In genomic region chr2:176101216-176101845, GRCh38 we compare ENCODE assay signal across 17 cellular contexts. TPM values are rescaled to one million over a fixed set of nuclear protein-coding genes. Genes with fewer than 3 reads are reported as not detected.
DNase-seq lines count a peak whose midpoint lies in the region; ATAC-seq and TF ChIP-seq lines count a peak whose summit lies in the region.
"Had no signal": no experiment of that assay in that cellular context is flagged by ENCODE, and none has a peak within 500 bp of the region (broad histone marks: within the 10 kb centered on the region; RNA-seq: fewer than 3 reads in every experiment).

No MANE protein-coding gene starts in this region.

- no peaks in the 10 kb centered on the region for H3K9me2 ChIP-seq in GM23248 (ENCODE audit: insufficient read depth)

- in situ Hi-C loops in GM23248 (cut with MboI): loop anchor here (25.0 kb wide), 1 partner anchor 1636 kb away; no protein-coding TSS in a partner anchor

- H3K79me2 ChIP-seq in smooth muscle cell (ENCODE audit: low read depth) (peaks cover 9% of the 10 kb centered on the region), GM23248 (ENCODE audit: insufficient read depth) (peaks cover 46% of the 10 kb centered on the region)

- H3K36me3 ChIP-seq in HEK293 (ENCODE audit: control insufficient read depth in 2 of 2, insufficient read depth in 1 of 2, low read length in 2 of 2) (no peaks in the 10 kb centered on the region), iPS-15b (ENCODE audit: control insufficient read depth, insufficient read depth, low read length) (no peaks in the 10 kb centered on the region), smooth muscle cell (ENCODE audit: low read depth) (no peaks in the 10 kb centered on the region), GM23248 (ENCODE audit: low read depth) (no peaks in the 10 kb centered on the region)
- H3K36me3 ChIP-seq: BLaER1, HAP-1 had no signal

- no peak overlapping the region for H2AFZ ChIP-seq in smooth muscle cell (ENCODE audit: low read depth)
- H2AFZ ChIP-seq in GM23248: no peak overlapping the region

- peak overlapping the region; percentile 13; the same call in 1 of the 2 replicates for H3K27ac ChIP-seq in HEK293 (ENCODE audit: extremely low read depth, low read depth, low read length)
- H3K27ac ChIP-seq in smooth muscle cell (ENCODE audit: low read depth): no peak overlapping the region
- H3K27ac ChIP-seq in GM23248: no peak overlapping the region
- H3K27ac ChIP-seq: BLaER1, HL-60 had no signal

- H3F3A ChIP-seq in smooth muscle cell (ENCODE audit: low read depth) (peaks cover 3% of the 10 kb centered on the region), GM23248 (ENCODE audit: insufficient read depth) (peaks cover 30% of the 10 kb centered on the region)

- H3K9ac ChIP-seq in iPS-15b (ENCODE audit: low read depth, low read length) (no peak overlapping the region), smooth muscle cell (ENCODE audit: low read depth) (no peak overlapping the region), GM23248 (no peak overlapping the region)
- H3K9ac ChIP-seq: BLaER1 had no signal

- peaks cover 96% of the 10 kb centered on the region for H3K27me3 ChIP-seq in iPS-15b (ENCODE audit: control insufficient read depth, insufficient read depth, low read length)
- peaks cover 96% of the 10 kb centered on the region for H3K27me3 ChIP-seq in smooth muscle cell (ENCODE audit: low read depth)
- no peaks in the 10 kb centered on the region for H3K27me3 ChIP-seq in GM23248 (replicated peaks; ENCODE audit: insufficient read depth)

- ATAC-seq in GM21786 (IDR thresholded peaks at IDR 0.05; ENCODE audit: unreplicated experiment): no peak
- ATAC-seq in SK-N-SH treated with all-trans-retinoic acid at 6 μM for 48 hours: no peak

- TF ChIP-seq CTCF in HEK293 (tag by site-specific recombination; IDR thresholded peaks at IDR 0.05): no peak
- no peak for TF ChIP-seq CTCF in smooth muscle cell (IDR thresholded peaks at IDR 0.05; ENCODE audit: borderline replicate concordance, insufficient read depth, poor library complexity, severe bottlenecking)

- CTCF ChIA-PET in HEK293 (lab: Yijun Ruan, JAX): interaction anchor here (1.3 to 1.6 kb wide), 2 partner anchors 25 to 551 kb away, joined by 4 to 6 read pairs; no protein-coding TSS in a partner anchor

- H3K4me1 ChIP-seq in HEK293 (ENCODE audit: control insufficient read depth, insufficient read depth, low read length) (peaks cover 10% of the 10 kb centered on the region), iPS-15b (ENCODE audit: control insufficient read depth, insufficient read depth, low read length) (peaks cover 2% of the 10 kb centered on the region), smooth muscle cell (ENCODE audit: low read depth) (no peaks in the 10 kb centered on the region), GM23248 (ENCODE audit: insufficient read depth) (peaks cover 8% of the 10 kb centered on the region)

- H3K9me3 ChIP-seq in HEK293 (ENCODE audit: control insufficient read depth, insufficient read depth, low read depth, low read length) (no peaks in the 10 kb centered on the region), iPS-15b (ENCODE audit: control insufficient read depth, insufficient read depth, low read length) (no peaks in the 10 kb centered on the region), smooth muscle cell (replicated peaks; ENCODE audit: low read depth) (no peaks in the 10 kb centered on the region), GM23248 (ENCODE audit: low read depth) (no peaks in the 10 kb centered on the region)
- H3K9me3 ChIP-seq: HAP-1 had no signal

- H3K4me2 ChIP-seq in smooth muscle cell (no peak overlapping the region), GM23248 (ENCODE audit: unreplicated experiment) (no peak overlapping the region)
- H3K4me2 ChIP-seq: BLaER1 had no signal

- WGBS in smooth muscle cell (ENCODE audit: low lambda C conversion rate): 71% methylated on average over 2 of the region's 2 CpGs
- WGBS in GM23248 (ENCODE audit: low coverage in 1 of 2, low lambda C conversion rate in 2 of 2, missing lambda C conversion rate in 2 of 2), 2 experiments: 83 to 88% methylated on average over 2 of the region's 2 CpGs

- H3K4me3 ChIP-seq in HEK293 (ENCODE audit: low read depth, low read length) (no peak overlapping the region), iPS-15b (ENCODE audit: low read depth, low read length) (peak overlapping the region; percentile 27), smooth muscle cell (peak overlapping the region; percentile 58), GM23248 (no peak overlapping the region)
- H3K4me3 ChIP-seq: BLaER1, HAP-1 had no signal

- H4K20me1 ChIP-seq in smooth muscle cell (ENCODE audit: low read depth) (no peaks in the 10 kb centered on the region), GM23248 (ENCODE audit: insufficient read depth) (no peaks in the 10 kb centered on the region)

- POLR2A ChIA-PET in HEK293 (lab: Yijun Ruan, JAX): no interaction called here

- peak; percentile 34 for DNase-seq in NCI-H2196 treated with DMSO at 0.1 percent for 48 hours (lab: John Stamatoyannopoulos, UW; ENCODE audit: unreplicated experiment)
- DNase-seq in smooth muscle cell (lab: John Stamatoyannopoulos, UW; ENCODE audit: unreplicated experiment): no peak
- no peak for DNase-seq in GM23248
- DNase-seq: AML-193, DMS 273 treated with DMSO at 0.1 percent for 48 hours, EL, HFFc6 had no signal

TF ChIP-seq in HEK293, 187 proteins besides CTCF, POLR2A, EP300 and RAD21:
- peak; percentile 68 for TF ChIP-seq WT1 (tag by site-specific recombination; IDR thresholded peaks at IDR 0.05)
- TF ChIP-seq ZNF239 (tag by site-specific recombination; IDR thresholded peaks at IDR 0.05): no peak
- no peak for TF ChIP-seq ZNF335 (tag by site-specific recombination; conservative IDR thresholded peaks at IDR 0.05)

TF ChIP-seq in SK-N-SH treated with all-trans-retinoic acid at 6 μM for 48 hours, 23 proteins besides CTCF, POLR2A, EP300 and RAD21:
- no peak for TF ChIP-seq ZFP3 (CRISPR knock-in tag; IDR thresholded peaks at IDR 0.05)
- TF ChIP-seq ISL1 (CRISPR knock-in tag; IDR thresholded peaks at IDR 0.05): no peak
- no peak for TF ChIP-seq SNAI2 (CRISPR knock-in tag; IDR thresholded peaks at IDR 0.05)
- TF ChIP-seq TCF4 (CRISPR knock-in tag; IDR thresholded peaks at IDR 0.05; ENCODE audit: borderline replicate concordance): no peak
- TF ChIP-seq TOX (CRISPR knock-in tag; IDR thresholded peaks at IDR 0.05; ENCODE audit: borderline replicate concordance): no peak
- TF ChIP-seq PPARA (CRISPR knock-in tag; IDR thresholded peaks at IDR 0.05; ENCODE audit: borderline replicate concordance): no peak
- TF ChIP-seq OSR1 (CRISPR knock-in tag; IDR thresholded peaks at IDR 0.05): no peak
- TF ChIP-seq POU6F1 (CRISPR knock-in tag; IDR thresholded peaks at IDR 0.05; ENCODE audit: borderline replicate concordance, low read depth): no peak
- TF ChIP-seq CSDC2 (CRISPR knock-in tag; IDR thresholded peaks at IDR 0.05): no peak

RNA-seq across cellular contexts. Expression of gene HOXD12, which starts 1.7 kb away (rescaled TPM):
- total RNA-seq in smooth muscle cell: 0.54 TPM in 1 of 2 replicates, not detected in the other
- polyA plus RNA-seq in smooth muscle cell (not detected in 2 replicates), GM23248 (2016; fragmentation: Nextera tagmentation; extraction: Ambion mirVana) (0.14 and 0.19 TPM in 2 replicates)
- 0.22 TPM in 1 of 2 replicates, not detected in the other for total RNA-seq in GM23248 (2014; rRNA removed; shearing (Covaris generic))
- total RNA-seq: CD8-positive, alpha-beta memory T cell; H1 had no signal
- polyA plus RNA-seq: AG04450; CD8-positive, alpha-beta memory T cell; H1 had no signal

RNA-seq across cellular contexts. Expression of gene HOXD11, which starts 5.7 kb away (rescaled TPM):
- 4.4 and 9.8 TPM in 2 replicates for total RNA-seq in smooth muscle cell
- 7.9 and 9.0 TPM in 2 replicates for polyA plus RNA-seq in smooth muscle cell
- total RNA-seq in GM23248 (2014; rRNA removed; shearing (Covaris generic)): 28.4 and 31.6 TPM in 2 replicates
- 27.7 and 30.0 TPM in 2 replicates for polyA plus RNA-seq in GM23248 (2016; fragmentation: Nextera tagmentation; extraction: Ambion mirVana)
- total RNA-seq: CD8-positive, alpha-beta memory T cell; H1 had no signal
- polyA plus RNA-seq: AG04450; CD8-positive, alpha-beta memory T cell; H1 had no signal

RNA-seq across cellular contexts. Expression of gene HOXD13, which starts 8.8 kb away (rescaled TPM):
- 0.31 and 1.9 TPM in 2 replicates for total RNA-seq in smooth muscle cell
- 0.45 and 1.9 TPM in 2 replicates for polyA plus RNA-seq in smooth muscle cell
- 1.0 and 3.8 TPM in 2 replicates for total RNA-seq in GM23248 (2014; rRNA removed; shearing (Covaris generic))
- polyA plus RNA-seq in GM23248 (2016; fragmentation: Nextera tagmentation; extraction: Ambion mirVana): 1.9 and 2.4 TPM in 2 replicates
- total RNA-seq: CD8-positive, alpha-beta memory T cell; H1 had no signal
- polyA plus RNA-seq: AG04450; CD8-positive, alpha-beta memory T cell; H1 had no signal

RNA-seq across cellular contexts. Expression of gene HOXD10, which starts 15.2 kb away (rescaled TPM):
- total RNA-seq in smooth muscle cell: 6.7 and 9.9 TPM in 2 replicates
- polyA plus RNA-seq in smooth muscle cell (10.6 and 11.4 TPM in 2 replicates), GM23248 (2016; fragmentation: Nextera tagmentation; extraction: Ambion mirVana) (10.9 and 16.0 TPM in 2 replicates)
- 17.2 and 23.5 TPM in 2 replicates for total RNA-seq in GM23248 (2014; rRNA removed; shearing (Covaris generic))
- total RNA-seq: CD8-positive, alpha-beta memory T cell; H1 had no signal
- polyA plus RNA-seq: AG04450; CD8-positive, alpha-beta memory T cell; H1 had no signal

RNA-seq across cellular contexts. Expression of gene EVX2, which starts 17.6 kb away (rescaled TPM):
- 0.04 TPM in 1 of 2 replicates, not detected in the other for total RNA-seq in smooth muscle cell
- polyA plus RNA-seq in smooth muscle cell (not detected in 2 replicates), GM23248 (2016; fragmentation: Nextera tagmentation; extraction: Ambion mirVana) (not detected in 2 replicates)
- total RNA-seq in GM23248 (2014; rRNA removed; shearing (Covaris generic)): not detected in 2 replicates
- total RNA-seq: CD8-positive, alpha-beta memory T cell; H1; HFFc6 had no signal
- polyA plus RNA-seq: AG04450; CD8-positive, alpha-beta memory T cell; H1 had no signal

Comparison
In these comparisons a context has a peak if more than half of its experiments do, and no peak if none do; other contexts are left out.
1. H3K4me3 ChIP-seq: peak in iPS-15b (single experiment) and smooth muscle cell (single experiment); none in HEK293 (single experiment) and GM23248 (single experiment).